In the genomic region with DNA sequence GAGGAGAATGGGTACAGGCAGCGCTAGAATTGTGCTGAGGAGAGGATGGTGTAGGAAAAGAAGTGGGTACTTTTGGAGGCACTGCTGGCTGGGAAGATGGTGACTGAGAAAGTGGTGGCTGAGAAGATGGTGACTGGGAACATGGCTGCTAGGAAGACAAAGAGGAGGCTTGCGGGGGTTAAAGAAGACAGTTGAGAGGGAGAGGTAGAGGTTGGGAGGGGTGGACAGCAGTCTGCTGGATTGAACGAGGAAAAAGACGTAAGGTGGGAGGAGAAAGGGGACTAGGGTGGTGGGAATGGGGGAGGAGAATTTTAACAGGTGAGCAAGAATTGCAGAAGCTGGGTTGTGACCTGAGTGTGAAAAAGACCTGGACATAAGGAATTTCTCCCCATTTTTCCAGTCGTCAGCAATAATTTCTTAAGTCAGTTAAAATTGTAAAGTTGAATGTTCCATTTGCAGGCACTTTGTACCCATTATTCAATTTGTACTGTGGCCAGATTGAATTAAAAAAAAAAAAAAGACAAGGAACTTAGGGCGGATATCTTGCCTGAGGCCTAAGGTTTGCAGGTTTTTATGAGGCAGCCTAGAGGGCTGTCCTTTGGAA, we compare ENCODE assay signal across 26 cellular contexts.
"Had no signal": no experiment of that assay in that cellular context is flagged by ENCODE, and none has a peak within 500 bp of the region (broad histone marks: within the 10 kb centered on the region; RNA-seq: fewer than 3 reads in every experiment).

No MANE protein-coding gene starts in this region.

- H3K4me3 Mint-ChIP-seq: dendritic cell treated with granulocyte-macrophage colony-stimulating factor and Interleukin-4, amounts not matched to agents 40 ng/mL and 50 ng/mL, for 4 days; effector memory CD8-positive, alpha-beta T cell; endodermal cell; mesothelial cell of epicardium had no signal

- H3K27ac Mint-ChIP-seq: dendritic cell treated with granulocyte-macrophage colony-stimulating factor and Interleukin-4, amounts not matched to agents 40 ng/mL and 50 ng/mL, for 4 days; effector memory CD8-positive, alpha-beta T cell; endodermal cell; mesothelial cell of epicardium had no signal

- H3K4me1 Mint-ChIP-seq: endodermal cell, mesothelial cell of epicardium had no signal

- H3K27ac ChIP-seq: colonic mucosa, epithelial cell of prostate, esophagus squamous epithelium, gastrocnemius medialis, heart right ventricle, left lung, lower lobe of right lung had no signal

- H3K9me3 ChIP-seq: colonic mucosa, gastrocnemius medialis had no signal

- FAIRE-seq: endometrium, islet of Langerhans, keratinocyte had no signal

- ATAC-seq: effector memory CD8-positive, alpha-beta T cell; esophagus mucosa; gastrocnemius medialis; heart right ventricle; left cardiac atrium; left lung; left ventricle myocardium superior; lower lobe of right lung; mucosa of descending colon had no signal

- H3K27me3 Mint-ChIP-seq: dendritic cell treated with granulocyte-macrophage colony-stimulating factor and Interleukin-4, amounts not matched to agents 40 ng/mL and 50 ng/mL, for 4 days; effector memory CD8-positive, alpha-beta T cell had no signal

- H3K4me1 ChIP-seq: colonic mucosa, esophagus squamous epithelium, gastrocnemius medialis, heart right ventricle, left lung, lower lobe of right lung had no signal

- H3K36me3 ChIP-seq: colonic mucosa, esophagus squamous epithelium, gastrocnemius medialis, heart right ventricle, left lung, lower lobe of right lung had no signal

- H3K4me3 ChIP-seq: colonic mucosa, esophagus squamous epithelium, gastrocnemius medialis, heart right ventricle, left lung, lower lobe of right lung, mucosa of descending colon had no signal

- DNase-seq: colonic mucosa; cortex of kidney; effector CD8-positive, alpha-beta T cell; effector memory CD8-positive, alpha-beta T cell; esophagus squamous epithelium; foreskin fibroblast; foreskin melanocyte; gastrocnemius medialis; glutamatergic neuron; head of caudate nucleus; heart right ventricle; hippocampal formation; left cardiac atrium; left lung; left ventricle myocardium superior; lower lobe of right lung; mesenchymal stem cell; mucosa of descending colon had no signal

- H3K27me3 ChIP-seq: colonic mucosa, esophagus squamous epithelium, gastrocnemius medialis, heart right ventricle, left lung had no signal
